In genomic region chr11:61334434-61335354, GRCh38 we compare ENCODE assay signal across 9 cellular contexts. TPM values are rescaled to one million over a fixed set of nuclear protein-coding genes. Genes with fewer than 3 reads are reported as not detected.
A peak's percentile ranks its signal among the peaks of the same experiment; 100 is the strongest.
DNase-seq lines count a peak whose midpoint lies in the region; ATAC-seq and TF ChIP-seq lines count a peak whose summit lies in the region.
"Had no signal": no experiment of that assay in that cellular context is flagged by ENCODE, and none has a peak within 500 bp of the region (broad histone marks: within the 10 kb centered on the region; RNA-seq: fewer than 3 reads in every experiment).

No MANE protein-coding gene starts in this region.

- H3K9me3 ChIP-seq in OCI-LY3 (ENCODE audit: insufficient read depth, low read length) (no peaks in the 10 kb centered on the region), duodenal mucosa (ENCODE audit: control insufficient read depth in 1 of 2, low read length in 2 of 2) (no peaks in the 10 kb centered on the region), neural progenitor cell (ENCODE audit: low read depth) (no peaks in the 10 kb centered on the region)

- peak overlapping the region; percentile 79 for H3K27ac Mint-ChIP-seq in neural progenitor cell

- H3K4me1 ChIP-seq in OCI-LY3 (ENCODE audit: low read length) (peaks cover 29% of the 10 kb centered on the region), duodenal mucosa (ENCODE audit: control insufficient read depth in 1 of 2, insufficient read depth in 2 of 2, low read length in 2 of 2) (peaks cover 41 to 49% of the 10 kb centered on the region in 2 donors), neural progenitor cell (peaks cover 11% of the 10 kb centered on the region)

- peaks cover 25% of the 10 kb centered on the region for H3F3A ChIP-seq in neural progenitor cell (ENCODE audit: low read depth)

- H3K4me1 Mint-ChIP-seq in neural progenitor cell, result peaks cover 39% of the 10 kb centered on the region

- H3K79me2 ChIP-seq in OCI-LY3 (ENCODE audit: low read length), result peaks cover 44% of the 10 kb centered on the region
- H3K79me2 ChIP-seq in neural progenitor cell (ENCODE audit: low read depth), result peaks cover 43% of the 10 kb centered on the region

- H3K4me3 ChIP-seq in OCI-LY3 (ENCODE audit: low read length) (no peak overlapping the region), duodenal mucosa (ENCODE audit: low read depth in 1 of 2, low read length in 2 of 2) (peak overlapping the region; percentile 95 to 97), neural progenitor cell (no peak overlapping the region)

- no peak overlapping the region for H3K27ac ChIP-seq in OCI-LY3 (ENCODE audit: low read length)
- H3K27ac ChIP-seq in duodenal mucosa (ENCODE audit: low read depth, low read length), result peak overlapping the region; percentile 53
- no peak overlapping the region for H3K27ac ChIP-seq in neural progenitor cell

- ATAC-seq in HG02759 (IDR thresholded peaks at IDR 0.05; ENCODE audit: unreplicated experiment), result no peak

- H3K9ac ChIP-seq in OCI-LY3 (ENCODE audit: low read length) (no peak overlapping the region), duodenal mucosa (ENCODE audit: low read depth in 1 of 2, low read length in 2 of 2) (peak overlapping the region; percentile 58 to 96), neural progenitor cell (no peak overlapping the region)

- H3K9me3 Mint-ChIP-seq in neural progenitor cell, result no peaks in the 10 kb centered on the region
- H3K9me3 Mint-ChIP-seq: dendritic cell treated with granulocyte-macrophage colony-stimulating factor and Interleukin-4, amounts not matched to agents 40 ng/mL and 50 ng/mL, for 4 days had no signal

- peaks cover 13% of the 10 kb centered on the region for H3K36me3 Mint-ChIP-seq in neural progenitor cell

- DNase-seq in EL (peak; percentile 54), neural progenitor cell (ENCODE audit: low spot score) (no peak), cerebellum (ENCODE audit: low spot score) (no peak), nucleus accumbens (lab: John Stamatoyannopoulos, UW) (no peak), CD1c-positive myeloid dendritic cell (ENCODE audit: extremely low spot score) (no peak)

- H3K4me3 Mint-ChIP-seq in neural progenitor cell, result peak overlapping the region; percentile 97

- peaks cover 4% of the 10 kb centered on the region for H3K27me3 Mint-ChIP-seq in neural progenitor cell (ENCODE audit: insufficient read depth, low read depth)
- H3K27me3 Mint-ChIP-seq: dendritic cell treated with granulocyte-macrophage colony-stimulating factor and Interleukin-4, amounts not matched to agents 40 ng/mL and 50 ng/mL, for 4 days had no signal

- H4K20me1 ChIP-seq in OCI-LY3 (ENCODE audit: insufficient read depth, low read length), result peaks cover 14% of the 10 kb centered on the region
- H4K20me1 ChIP-seq in neural progenitor cell (ENCODE audit: low read depth), result peaks cover 23% of the 10 kb centered on the region

- H3K27me3 ChIP-seq in OCI-LY3 (ENCODE audit: low read depth, low read length) (no peaks in the 10 kb centered on the region), duodenal mucosa (ENCODE audit: control insufficient read depth in 1 of 2, insufficient read depth in 2 of 2, low read length in 2 of 2) (no peaks in the 10 kb centered on the region), neural progenitor cell (no peaks in the 10 kb centered on the region)

- TF ChIP-seq CTCF in OCI-LY3 (IDR thresholded peaks at IDR 0.05; ENCODE audit: low read depth, low read length), result no peak
- TF ChIP-seq CTCF in neural progenitor cell (IDR thresholded peaks at IDR 0.05), result no peak

- H3K36me3 ChIP-seq in OCI-LY3 (replicated peaks; ENCODE audit: low read depth, low read length) (peaks cover 17% of the 10 kb centered on the region), duodenal mucosa (ENCODE audit: control insufficient read depth in 1 of 2, insufficient read depth in 2 of 2, low read length in 2 of 2) (peaks cover 16 to 34% of the 10 kb centered on the region in 2 donors), neural progenitor cell (no peaks in the 10 kb centered on the region)

- H2AFZ ChIP-seq in OCI-LY3 (ENCODE audit: low read depth, low read length) (no peak overlapping the region), neural progenitor cell (replicated peaks) (no peak overlapping the region)

- H3K4me2 ChIP-seq in OCI-LY3 (ENCODE audit: low read length) (peak overlapping the region; percentile 96; the same call in 1 of the 2 replicates), neural progenitor cell (no peak overlapping the region)

RNA-seq across cellular contexts. Expression of gene TKFC, which starts 1.7 kb away (rescaled TPM):
- total RNA-seq in neural progenitor cell (ENCODE audit: low replicate concordance) (27.3 and 79.3 TPM in 2 replicates), cerebellum (13.2 TPM)

RNA-seq across cellular contexts. Expression of gene DDB1, which starts 1.8 kb away (rescaled TPM):
- total RNA-seq in neural progenitor cell (ENCODE audit: low replicate concordance) (275 and 314 TPM in 2 replicates), cerebellum (137 TPM)

RNA-seq across cellular contexts. Expression of gene CYB561A3, which starts 27.0 kb away (rescaled TPM):
- total RNA-seq in neural progenitor cell (ENCODE audit: low replicate concordance) (12.1 and 18.2 TPM in 2 replicates), cerebellum (15.2 TPM)

RNA-seq across cellular contexts. Expression of gene TMEM138, which starts 27.5 kb away (rescaled TPM):
- total RNA-seq in neural progenitor cell (ENCODE audit: low replicate concordance) (30.7 and 37.6 TPM in 2 replicates), cerebellum (30.0 TPM)

RNA-seq across cellular contexts. Expression of gene VWCE, which starts 39.6 kb away (rescaled TPM):
- total RNA-seq in neural progenitor cell (ENCODE audit: low replicate concordance) (5.1 and 7.0 TPM in 2 replicates), cerebellum (3.3 TPM)

Comparison
In these comparisons a context has a peak if more than half of its experiments do, and no peak if none do; other contexts are left out.
1. H3K4me3 ChIP-seq: peak in duodenal mucosa (2 of 2); none in OCI-LY3 (single experiment) and neural progenitor cell (single experiment).
2. H3K9ac ChIP-seq: peak in duodenal mucosa (2 of 2); none in OCI-LY3 (single experiment) and neural progenitor cell (single experiment).